In the genomic region with DNA sequence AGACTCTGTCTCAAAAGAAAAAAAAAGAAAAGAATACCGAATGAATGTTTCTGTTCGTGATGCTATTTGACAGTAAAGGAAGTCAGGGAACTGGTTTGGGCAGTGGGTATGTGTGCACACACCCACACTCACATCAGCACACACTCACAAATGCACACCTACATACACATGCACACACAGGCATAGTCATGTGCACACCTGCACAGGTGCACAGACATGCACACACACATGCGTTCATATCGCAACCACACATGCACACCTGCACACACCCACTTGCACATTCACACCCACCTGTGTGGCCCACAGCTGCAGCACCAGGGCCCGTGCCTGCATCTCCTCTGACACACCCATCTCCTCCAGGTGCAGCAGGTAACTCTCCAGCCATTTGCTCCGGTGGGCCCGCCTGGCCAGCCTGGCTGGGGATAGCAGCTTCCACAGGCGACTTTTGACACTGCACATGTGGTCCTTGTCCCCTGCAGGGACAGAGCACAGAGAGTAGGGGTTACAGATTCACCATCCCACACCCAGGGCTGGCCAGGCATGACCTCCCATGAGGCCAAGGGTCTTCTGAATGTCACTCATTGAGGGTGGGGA, we compare ENCODE assay signal across 26 cellular contexts. TPM values are rescaled to one million over a fixed set of nuclear protein-coding genes. Genes with fewer than 3 reads are reported as not detected.
"Had no signal": no experiment of that assay in that cellular context is flagged by ENCODE, and none has a peak within 500 bp of the region (broad histone marks: within the 10 kb centered on the region; RNA-seq: fewer than 3 reads in every experiment).

No MANE protein-coding gene starts in this region.

- ATAC-seq: left colon; left lung; natural killer cell; stimulated activated effector memory CD8-positive, alpha-beta T cell treated with anti-CD3 and anti-CD28 coated beads, Interleukin-12 subunit alpha, Interleukin-12 subunit beta, amount 100 ng/mL, for 72 hours had no signal

- H3K9me3 Mint-ChIP-seq: immature natural killer cell; natural killer cell; stimulated activated effector memory CD8-positive, alpha-beta T cell treated with anti-CD3 and anti-CD28 coated beads, Interleukin-12 subunit alpha, Interleukin-12 subunit beta, amount 100 ng/mL, for 72 hours; type B pancreatic cell had no signal

- H3K27me3 ChIP-seq: left lung, neural progenitor cell, ovary, right atrium auricular region, right lobe of liver, thyroid gland, uterus had no signal

- H3K27me3 Mint-ChIP-seq: progenitor cell of endocrine pancreas, type B pancreatic cell had no signal

- H3K9ac ChIP-seq: neural progenitor cell had no signal

- H3K4me2 ChIP-seq: neural progenitor cell had no signal

- H3K9me3 ChIP-seq: ovary, right atrium auricular region, right lobe of liver, thyroid gland, uterus had no signal

- H3K4me1 ChIP-seq: left lung, neural progenitor cell, right atrium auricular region, right lobe of liver, spleen, thyroid gland, uterus had no signal

- H3K4me1 Mint-ChIP-seq: mesothelial cell of epicardium, neural progenitor cell had no signal

- H3K27ac ChIP-seq: left lung, neural progenitor cell, ovary, right atrium auricular region, right lobe of liver, spleen, thyroid gland, uterus had no signal

- H3K4me3 Mint-ChIP-seq: immature natural killer cell; mesothelial cell of epicardium; naive B cell; natural killer cell; nephron progenitor cell; neural progenitor cell; stimulated activated effector memory CD8-positive, alpha-beta T cell treated with anti-CD3 and anti-CD28 coated beads, Interleukin-12 subunit alpha, Interleukin-12 subunit beta, amount 100 ng/mL, for 72 hours; stimulated activated naive CD8-positive, alpha-beta T cell treated with anti-CD3 and anti-CD28 coated beads, Interleukin-15, Interleukin-2, amounts not matched to agents 100 ng/mL and 50 ng/mL, for 24 hours; type B pancreatic cell had no signal

- DNase-seq: hypothalamus; immature natural killer cell; kidney; left colon; left lung; mesendoderm; naive B cell; natural killer cell; nephron progenitor cell; ovary; right lobe of liver; small intestine; spleen; stimulated activated CD4-positive, alpha-beta T cell treated with anti-CD3 and anti-CD28 coated beads, Interleukin-4, amount 100 ng/mL, for 24 hours; stimulated activated naive CD4-positive, alpha-beta T cell; substantia nigra; thyroid gland; uterus had no signal

- H3K36me3 ChIP-seq: left lung, neural progenitor cell, ovary, right lobe of liver, spleen, thyroid gland, uterus had no signal

- H2AFZ ChIP-seq: neural progenitor cell had no signal

- H3K4me3 ChIP-seq: left lung, lung, neural progenitor cell, ovary, right atrium auricular region, right lobe of liver, spleen, thyroid gland, uterus had no signal

- H3K27ac Mint-ChIP-seq: immature natural killer cell; mesothelial cell of epicardium; naive B cell; natural killer cell; nephron progenitor cell; neural progenitor cell; progenitor cell of endocrine pancreas; stimulated activated effector memory CD8-positive, alpha-beta T cell treated with anti-CD3 and anti-CD28 coated beads, Interleukin-12 subunit alpha, Interleukin-12 subunit beta, amount 100 ng/mL, for 72 hours; stimulated activated naive CD8-positive, alpha-beta T cell treated with anti-CD3 and anti-CD28 coated beads, Interleukin-15, Interleukin-2, amounts not matched to agents 100 ng/mL and 50 ng/mL, for 24 hours; type B pancreatic cell had no signal

RNA-seq across cellular contexts. Expression of gene KCNB1, which starts 41.4 kb away (rescaled TPM):
- polyA plus RNA-seq: immature natural killer cell had no signal

RNA-seq across cellular contexts. Expression of gene PTGIS, which starts 44.1 kb away (rescaled TPM):
- total RNA-seq: natural killer cell had no signal
- polyA plus RNA-seq: immature natural killer cell had no signal
